ENCODE assay signal across 18 cellular contexts in genomic region chr1:104380003-104380402, GRCh38.
"Had no signal": no experiment of that assay in that cellular context is flagged by ENCODE, and none has a peak within 500 bp of the region (broad histone marks: within the 10 kb centered on the region; RNA-seq: fewer than 3 reads in every experiment).

No MANE protein-coding gene starts in this region.

- H3K4me1 Mint-ChIP-seq: activated naive CD8-positive, alpha-beta T cell treated with anti-CD3 and anti-CD28 coated beads, Interleukin-2, amount 50 U/mL, for 24 hours; naive thymus-derived CD8-positive, alpha-beta T cell had no signal

- H3K27me3 Mint-ChIP-seq: activated naive CD8-positive, alpha-beta T cell treated with anti-CD3 and anti-CD28 coated beads, Interleukin-2, amount 50 U/mL, for 24 hours; naive thymus-derived CD8-positive, alpha-beta T cell had no signal

- H3K27ac Mint-ChIP-seq: activated CD8-positive, alpha-beta T cell treated with anti-CD3 and anti-CD28 coated beads, Interleukin-2, amount 10 ng/mL, durations not matched to agents 7 days and 5 days; activated naive CD8-positive, alpha-beta T cell treated with anti-CD3 and anti-CD28 coated beads, Interleukin-2, amount 50 U/mL, for 24 hours; activated T-helper 1 cell treated with anti-CD3 and anti-CD28 coated beads, Interleukin-12 subunit alpha, Interleukin-12 subunit beta, Interleukin-2, Interleukin-4 antibody, amounts not matched to agents 30 ng/mL and 10 ng/mL and 1 ng/mL, durations not matched to agents 14 hours and 24 hours and 36 hours; naive thymus-derived CD8-positive, alpha-beta T cell had no signal

- DNase-seq: activated CD4-positive, alpha-beta T cell treated with anti-CD3 and anti-CD28 coated beads for 1 hour; activated CD4-positive, alpha-beta T cell treated with anti-CD3 and anti-CD28 coated beads, Interleukin-2, amount 50 U/mL, for 1 hour; activated CD8-positive, alpha-beta T cell treated with anti-CD3 and anti-CD28 coated beads, Interleukin-2, amount 10 ng/mL, durations not matched to agents 7 days and 5 days; activated gamma-delta T cell; activated naive CD4-positive, alpha-beta T cell treated with anti-CD3 and anti-CD28 coated beads, Interleukin-2, amount 50 U/mL, for 16 hours; activated naive CD8-positive, alpha-beta T cell treated with anti-CD3 and anti-CD28 coated beads, Interleukin-2, amount 50 U/mL, for 24 hours; anterior cingulate cortex; body of pancreas; lower lobe of right lung; naive thymus-derived CD8-positive, alpha-beta T cell; ovary; spleen; stimulated activated CD4-positive, alpha-beta T cell treated with anti-CD3 and anti-CD28 coated beads, Interleukin-4, amount 100 ng/mL, for 1 hour; stimulated activated naive CD4-positive, alpha-beta T cell; testis; trophoblast cell had no signal

- ATAC-seq: activated CD8-positive, alpha-beta T cell treated with anti-CD3 and anti-CD28 coated beads, Interleukin-2, amount 10 ng/mL, durations not matched to agents 7 days and 5 days; activated naive CD8-positive, alpha-beta T cell treated with anti-CD3 and anti-CD28 coated beads, Interleukin-2, amount 50 U/mL, for 24 hours; body of pancreas; left lobe of liver; lower lobe of right lung; naive thymus-derived CD8-positive, alpha-beta T cell had no signal

- H3K4me3 Mint-ChIP-seq: activated CD8-positive, alpha-beta T cell treated with anti-CD3 and anti-CD28 coated beads, Interleukin-2, amount 10 ng/mL, durations not matched to agents 7 days and 5 days; activated naive CD8-positive, alpha-beta T cell treated with anti-CD3 and anti-CD28 coated beads, Interleukin-2, amount 50 U/mL, for 24 hours; activated T-helper 1 cell treated with anti-CD3 and anti-CD28 coated beads, Interleukin-12 subunit alpha, Interleukin-12 subunit beta, Interleukin-2, Interleukin-4 antibody, amounts not matched to agents 30 ng/mL and 10 ng/mL and 1 ng/mL, durations not matched to agents 14 hours and 24 hours and 36 hours; naive thymus-derived CD8-positive, alpha-beta T cell had no signal

- H3K36me3 Mint-ChIP-seq: naive thymus-derived CD8-positive, alpha-beta T cell had no signal
